In genomic region chr17:33973491-33973890, GRCh38 we compare ENCODE assay signal across 15 cellular contexts.
A peak's percentile ranks its signal among the peaks of the same experiment; 100 is the strongest.
DNase-seq lines count a peak whose midpoint lies in the region; TF ChIP-seq lines count a peak whose summit lies in the region.
"Had no signal": no experiment of that assay in that cellular context is flagged by ENCODE, and none has a peak within 500 bp of the region (broad histone marks: within the 10 kb centered on the region; RNA-seq: fewer than 3 reads in every experiment).

No MANE protein-coding gene starts in this region.

- in situ Hi-C loops in brain microvascular endothelial cell (cut with HindIII; ENCODE audit: low pct_ligation_motif_present, low sequenced_read_pairs) = no loop called here

- peak; percentile 34 for DNase-seq in DMS153 treated with DMSO at 0.1 percent for 48 hours (lab: John Stamatoyannopoulos, UW; ENCODE audit: unreplicated experiment)
- DNase-seq in NCI-H82 (lab: John Stamatoyannopoulos, UW) = peak; percentile 95
- peak; percentile 34 for DNase-seq in ecto neural progenitor cell (ENCODE audit: low spot score)
- DNase-seq in substantia nigra (lab: John Stamatoyannopoulos, UW) = no peak
- no peak for DNase-seq in brain microvascular endothelial cell
- DNase-seq in SHP77 treated with DMSO at 0.1 percent for 48 hours (lab: John Stamatoyannopoulos, UW) = no peak
- DNase-seq in Karpas-422 = no peak
- DNase-seq: ACHN; CD4-positive, CD25-positive, alpha-beta regulatory T cell; DMS79; H7 had no signal

- no peak overlapping the region for H3K4me2 ChIP-seq in Karpas-422 (ENCODE audit: low read depth, low read length, poor library complexity, severe bottlenecking)
- H3K4me2 ChIP-seq: GM23338 had no signal

- H3K27me3 ChIP-seq in mucosa of stomach (ENCODE audit: control insufficient read depth, insufficient read depth, low read length) = no peaks in the 10 kb centered on the region
- no peaks in the 10 kb centered on the region for H3K27me3 ChIP-seq in brain microvascular endothelial cell (replicated peaks)
- no peaks in the 10 kb centered on the region for H3K27me3 ChIP-seq in Karpas-422 (ENCODE audit: low read length)
- H3K27me3 ChIP-seq: BLaER1 treated with 17β-estradiol and CSF1 and Interleukin-3, amounts not matched to agents 10 nM and 100 nM had no signal

- H3K4me3 ChIP-seq in mucosa of stomach (ENCODE audit: low read length) (peak overlapping the region; percentile 9), brain microvascular endothelial cell (ENCODE audit: low read depth, low read length) (no peak overlapping the region), Karpas-422 (ENCODE audit: low read length) (no peak overlapping the region)
- H3K4me3 ChIP-seq: BLaER1 treated with 17β-estradiol and CSF1 and Interleukin-3, amounts not matched to agents 10 nM and 100 nM; GM12878; GM23338 had no signal

- H3K27ac ChIP-seq in substantia nigra (ENCODE audit: low read depth, low read length, poor library complexity, severe bottlenecking) = no peak overlapping the region
- H3K27ac ChIP-seq in brain microvascular endothelial cell = no peak overlapping the region
- no peak overlapping the region for H3K27ac ChIP-seq in Karpas-422 (ENCODE audit: low read length)

- H3K9me3 ChIP-seq in mucosa of stomach (ENCODE audit: control insufficient read depth, low read length) = no peaks in the 10 kb centered on the region
- no peaks in the 10 kb centered on the region for H3K9me3 ChIP-seq in Karpas-422 (ENCODE audit: low read length)
- H3K9me3 ChIP-seq: BLaER1 treated with 17β-estradiol and CSF1 and Interleukin-3, amounts not matched to agents 10 nM and 100 nM had no signal

- H3K36me3 ChIP-seq in mucosa of stomach (ENCODE audit: control insufficient read depth, insufficient read depth, low read length) (no peaks in the 10 kb centered on the region), brain microvascular endothelial cell (replicated peaks) (no peaks in the 10 kb centered on the region), Karpas-422 (ENCODE audit: insufficient read depth, low read length) (no peaks in the 10 kb centered on the region)
- H3K36me3 ChIP-seq: BLaER1 treated with 17β-estradiol and CSF1 and Interleukin-3, amounts not matched to agents 10 nM and 100 nM had no signal

- no peaks in the 10 kb centered on the region for H3K79me2 ChIP-seq in Karpas-422 (ENCODE audit: low read length)

- no peaks in the 10 kb centered on the region for H3K9me2 ChIP-seq in Karpas-422 (replicated peaks; ENCODE audit: insufficient read depth, low read length)

- H3K4me1 ChIP-seq in mucosa of stomach (ENCODE audit: control insufficient read depth, insufficient read depth, low read length) = peaks cover 64% of the 10 kb centered on the region
- no peaks in the 10 kb centered on the region for H3K4me1 ChIP-seq in Karpas-422 (ENCODE audit: low read length)

- TF ChIP-seq CTCF in brain microvascular endothelial cell (IDR thresholded peaks at IDR 0.05; ENCODE audit: low read depth, low read length, missing control alignments) = no peak

- H4K20me1 ChIP-seq in Karpas-422 (ENCODE audit: insufficient read depth, low read depth, low read length) = no peaks in the 10 kb centered on the region
- H4K20me1 ChIP-seq: BLaER1 treated with 17β-estradiol and CSF1 and Interleukin-3, amounts not matched to agents 10 nM and 100 nM had no signal

- H2AFZ ChIP-seq in Karpas-422 (ENCODE audit: low read length) = no peak overlapping the region
- H2AFZ ChIP-seq: GM23338 had no signal

- H3K9ac ChIP-seq in mucosa of stomach (ENCODE audit: low read length) = no peak overlapping the region
- H3K9ac ChIP-seq in Karpas-422 (ENCODE audit: low read length) = no peak overlapping the region
- H3K9ac ChIP-seq: BLaER1 treated with 17β-estradiol and CSF1 and Interleukin-3, amounts not matched to agents 10 nM and 100 nM had no signal

Comparison
In these comparisons a context has a peak if more than half of its experiments do, and no peak if none do; other contexts are left out.
1. DNase-seq: peak in DMS153 treated with DMSO at 0.1 percent for 48 hours (single experiment), NCI-H82 (single experiment) and ecto neural progenitor cell (single experiment); none in substantia nigra (0 of 49), brain microvascular endothelial cell (single experiment), SHP77 treated with DMSO at 0.1 percent for 48 hours (single experiment) and Karpas-422 (single experiment).